ENCODE assay signal across 8 cellular contexts in genomic region chr17:16438557-16439302, GRCh38. TPM values are rescaled to one million over a fixed set of nuclear protein-coding genes. Genes with fewer than 3 reads are reported as not detected.
DNase-seq lines count a peak whose midpoint lies in the region; ATAC-seq and TF ChIP-seq lines count a peak whose summit lies in the region.

No MANE protein-coding gene starts in this region.

- ATAC-seq in GM19372 (IDR thresholded peaks at IDR 0.05; ENCODE audit: low read depth, unreplicated experiment), result peak; percentile 77
- peak; percentile 80 for ATAC-seq in HG03521 (IDR thresholded peaks at IDR 0.05; ENCODE audit: unreplicated experiment)
- peak; percentile 91 for ATAC-seq in left lobe of liver

- DNase-seq in NCI-H69 (lab: John Stamatoyannopoulos, UW) (peak; percentile 98), left lobe of liver (ENCODE audit: low spot score) (peak; percentile 96)
- DNase-seq in activated CD4-positive, alpha-beta T cell treated with anti-CD3 and anti-CD28 coated beads, Interleukin-2, amount 50 U/mL, for 1 hour, result peak; percentile 91
- peak; percentile 93 to 95 for DNase-seq in stimulated activated CD4-positive, alpha-beta T cell treated with anti-CD3 and anti-CD28 coated beads, Interleukin-2, amount 100 ng/mL, for 24 hours

- H3K4me1 Mint-ChIP-seq in dendritic cell treated with granulocyte-macrophage colony-stimulating factor and Interleukin-4, amounts not matched to agents 40 ng/mL and 50 ng/mL, for 4 days (ENCODE audit: low read depth), result peaks cover 69% of the 10 kb centered on the region

- intact Hi-C loops in dendritic cell treated with granulocyte-macrophage colony-stimulating factor and Interleukin-4, amounts not matched to agents 40 ng/mL and 50 ng/mL, for 4 days (cut with micrococcal nuclease), result loop anchor here (2.0 to 5.0 kb wide), 2 partner anchors 22 to 56 kb away; partner anchors contain the start of gene UBB

- H3K27ac ChIP-seq in C4-2B, result peak overlapping the region; percentile 99

- H3K4me3 Mint-ChIP-seq in dendritic cell treated with granulocyte-macrophage colony-stimulating factor and Interleukin-4, amounts not matched to agents 40 ng/mL and 50 ng/mL, for 4 days, result peak overlapping the region; percentile 96

- H3K27ac Mint-ChIP-seq in dendritic cell treated with granulocyte-macrophage colony-stimulating factor and Interleukin-4, amounts not matched to agents 40 ng/mL and 50 ng/mL, for 4 days, result peak overlapping the region; percentile 81

- H3K27me3 Mint-ChIP-seq in dendritic cell treated with granulocyte-macrophage colony-stimulating factor and Interleukin-4, amounts not matched to agents 40 ng/mL and 50 ng/mL, for 4 days, result no peaks in the 10 kb centered on the region

- no peaks in the 10 kb centered on the region for H3K9me3 Mint-ChIP-seq in dendritic cell treated with granulocyte-macrophage colony-stimulating factor and Interleukin-4, amounts not matched to agents 40 ng/mL and 50 ng/mL, for 4 days

- H3K36me3 Mint-ChIP-seq in dendritic cell treated with granulocyte-macrophage colony-stimulating factor and Interleukin-4, amounts not matched to agents 40 ng/mL and 50 ng/mL, for 4 days (ENCODE audit: low read depth), result peaks cover 89% of the 10 kb centered on the region

- no peak for TF ChIP-seq CTCF in C4-2B (conservative IDR thresholded peaks at IDR 0.05)

RNA-seq across cellular contexts. Expression of gene TRPV2, which starts 23.4 kb away (rescaled TPM):
- total RNA-seq in left lobe of liver, result 3.1 TPM

RNA-seq across cellular contexts. Expression of gene LRRC75A, which starts 53.3 kb away (rescaled TPM):
- total RNA-seq in left lobe of liver, result 0.13 TPM

RNA-seq across cellular contexts. Expression of gene UBB, which starts 57.8 kb away (rescaled TPM):
- 1,692 TPM for total RNA-seq in left lobe of liver

Comparison
In these comparisons a context has a peak if more than half of its experiments do, and no peak if none do; other contexts are left out.
1. Peak in every context shown above with its lines: DNase-seq, ATAC-seq and H3K27ac ChIP-seq.